Comparison of ENCODE assay signal across 3 cellular contexts in genomic region chr16:28338230-28338629, GRCh38. TPM values are rescaled to one million over a fixed set of nuclear protein-coding genes. Genes with fewer than 3 reads are reported as not detected.
"Had no signal": no experiment of that assay in that cellular context is flagged by ENCODE, and none has a peak within 500 bp of the region (broad histone marks: within the 10 kb centered on the region; RNA-seq: fewer than 3 reads in every experiment).

No MANE protein-coding gene starts in this region.

RNA-seq across cellular contexts. Expression of gene NPIPB6, which starts 25.1 kb away (rescaled TPM):
- total RNA-seq: HepG2 had no signal

RNA-seq across cellular contexts. Expression of gene SBK1, which starts 45.9 kb away (rescaled TPM):
- total RNA-seq: GM23248, HFFc6 had no signal
